In genomic region chr4:25233737-25234389, GRCh38 we compare ENCODE assay signal across 8 cellular contexts. TPM values are rescaled to one million over a fixed set of nuclear protein-coding genes. Genes with fewer than 3 reads are reported as not detected.
A peak's percentile ranks its signal among the peaks of the same experiment; 100 is the strongest.
DNase-seq lines count a peak whose midpoint lies in the region; ATAC-seq and TF ChIP-seq lines count a peak whose summit lies in the region.

Gene PI4K2B (plus strand): TSS chr4:25234033. CDS start chr4:25234164, 131 bp downstream.

- no peaks in the 10 kb centered on the region for H3K27me3 ChIP-seq in layer of hippocampus (ENCODE audit: control insufficient read depth, insufficient read depth, low read length)

- CTCF ChIA-PET in activated CD4-positive, alpha-beta T cell treated with anti-CD3 and anti-CD28 coated beads for 36 hours (lab: Charles Lee), result interaction anchor here (0.7 to 1.9 kb wide), 11 partner anchors 19 to 1097 kb away, joined by 3 to 14 read pairs (median 3); partner anchors contain the start of genes SEPSECS and ZCCHC4

- peak within 1 kb of the TSS; percentile 91 for H3K4me3 Mint-ChIP-seq in activated CD4-positive, alpha-beta T cell treated with anti-CD3 and anti-CD28 coated beads for 36 hours

- H3K27ac ChIP-seq in layer of hippocampus (ENCODE audit: low read depth, low read length), result peak within 1 kb of the TSS; percentile 75

- peaks cover 17% of the 10 kb centered on the region for H3K9me3 Mint-ChIP-seq in activated CD4-positive, alpha-beta T cell treated with anti-CD3 and anti-CD28 coated beads for 36 hours (ENCODE audit: low read depth)

- POLR2A ChIA-PET in activated CD4-positive, alpha-beta T cell treated with anti-CD3 and anti-CD28 coated beads for 36 hours (lab: Charles Lee), result interaction anchor here (0.6 to 1.8 kb wide), 7 partner anchors 34 to 650 kb away, joined by 3 to 7 read pairs (median 5); partner anchors contain the start of genes ANAPC4, DHX15, SEPSECS and ZCCHC4

- TF ChIP-seq CTCF in choroid plexus epithelial cell (conservative IDR thresholded peaks at IDR 0.05; ENCODE audit: low read depth, low read length), result no peak

- H3K4me3 ChIP-seq in choroid plexus epithelial cell (ENCODE audit: low read depth, low read length), result peak within 1 kb of the TSS; percentile 99

- peak within 1 kb of the TSS; percentile 97 for H3K27ac Mint-ChIP-seq in activated CD4-positive, alpha-beta T cell treated with anti-CD3 and anti-CD28 coated beads for 36 hours

- H3K4me1 Mint-ChIP-seq in activated CD4-positive, alpha-beta T cell treated with anti-CD3 and anti-CD28 coated beads for 36 hours, result peaks cover 41% of the 10 kb centered on the region

- ATAC-seq in HG03439 (IDR thresholded peaks at IDR 0.05; ENCODE audit: unreplicated experiment), result peak; percentile 72
- peak; percentile 81 for ATAC-seq in activated CD4-positive, alpha-beta T cell treated with anti-CD3 and anti-CD28 coated beads for 36 hours

- H3K27me3 Mint-ChIP-seq in activated CD4-positive, alpha-beta T cell treated with anti-CD3 and anti-CD28 coated beads for 36 hours, result no peaks in the 10 kb centered on the region

- DNase-seq in Ammon's horn (ENCODE audit: low spot score) (peak; percentile 80), GM19238 (ENCODE audit: insufficient read length, low spot score) (peak; percentile 84), NCI-H510A treated with DMSO at 0.1 percent for 48 hours (lab: John Stamatoyannopoulos, UW) (peak; percentile 86), choroid plexus epithelial cell (ENCODE audit: low read depth) (peak; percentile 78)
- DNase-seq in activated CD4-positive, alpha-beta T cell treated with anti-CD3 and anti-CD28 coated beads for 36 hours, result peak; percentile 97
- peak; percentile 93 for DNase-seq in stimulated activated CD4-positive, alpha-beta T cell treated with anti-CD3 and anti-CD28 coated beads, Interleukin-1b, Interleukin-23, amount 100 ng/mL, for 48 hours

- intact Hi-C loops in activated CD4-positive, alpha-beta T cell treated with anti-CD3 and anti-CD28 coated beads for 36 hours (cut with DNase I, micrococcal nuclease), result loop anchor here (1.0 to 10.0 kb wide), 12 partner anchors 55 to 1761 kb away; partner anchors contain the start of genes ANAPC4 (in 2 of the 2), DHX15 (in 2 of the 2), SEPSECS (in 2 of the 2) and ZCCHC4 (in 2 of the 2)

- peaks cover 32% of the 10 kb centered on the region for H3K36me3 Mint-ChIP-seq in activated CD4-positive, alpha-beta T cell treated with anti-CD3 and anti-CD28 coated beads for 36 hours (ENCODE audit: low read depth)

RNA-seq across cellular contexts. Expression of gene PI4K2B, which starts in this region (rescaled TPM):
- 10 to 100 TPM; 21.2 to 38.4 TPM for total RNA-seq in activated CD4-positive, alpha-beta T cell treated with anti-CD3 and anti-CD28 coated beads for 36 hours

Comparison
In these comparisons a context has a peak if more than half of its experiments do, and no peak if none do; other contexts are left out.
1. Peak in every context shown above with its lines: DNase-seq, ATAC-seq, H3K4me3 ChIP-seq and H3K27ac ChIP-seq.